Comparison of ENCODE assay signal across 10 cellular contexts in the genomic region with DNA sequence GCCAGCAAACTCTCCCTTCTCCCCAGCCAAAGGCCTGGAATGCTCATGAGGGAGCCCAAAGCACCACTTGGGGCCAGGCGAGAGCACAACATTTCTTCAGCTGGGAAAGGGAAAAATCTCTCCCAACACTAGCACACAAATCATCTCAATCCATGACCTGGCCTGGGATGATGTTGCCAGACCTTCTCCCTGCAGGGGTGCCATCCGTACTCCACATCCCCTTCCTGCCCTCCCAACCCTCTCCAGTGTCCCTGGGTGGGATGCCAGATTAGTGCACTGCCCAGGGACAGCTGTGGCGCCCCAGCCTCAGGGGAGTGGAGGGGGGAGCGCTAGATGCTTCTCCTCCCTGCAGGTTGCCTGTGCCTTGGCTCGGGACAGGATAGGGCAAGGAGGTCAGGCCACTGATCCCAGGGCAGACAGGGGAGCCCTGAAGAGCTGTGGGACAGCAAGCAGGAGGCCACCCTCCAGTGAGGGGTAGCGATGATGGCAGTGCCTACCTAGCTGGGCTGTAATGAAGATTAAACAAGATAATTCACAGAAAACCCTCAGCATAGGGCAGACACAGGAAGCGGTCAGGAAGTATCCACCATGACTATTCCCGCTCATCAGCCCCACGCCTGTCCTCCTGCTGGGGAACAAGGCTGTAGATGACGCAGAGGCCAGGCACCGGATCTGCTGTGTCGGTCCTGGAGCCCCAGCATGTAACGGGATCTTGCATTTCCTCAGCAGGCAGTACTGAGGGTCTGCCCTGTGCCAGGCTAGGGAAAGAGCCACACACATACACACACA. TPM values are rescaled to one million over a fixed set of nuclear protein-coding genes. Genes with fewer than 3 reads are reported as not detected.
A peak's percentile ranks its signal among the peaks of the same experiment; 100 is the strongest.
DNase-seq lines count a peak whose midpoint lies in the region; ATAC-seq, FAIRE-seq and TF ChIP-seq lines count a peak whose summit lies in the region.
"Had no signal": no experiment of that assay in that cellular context is flagged by ENCODE, and none has a peak within 500 bp of the region (broad histone marks: within the 10 kb centered on the region; RNA-seq: fewer than 3 reads in every experiment).

No MANE protein-coding gene starts in this region.

- H3K27me3 ChIP-seq in SJSA1 (replicated peaks) (no peaks in the 10 kb centered on the region), ovary (no peaks in the 10 kb centered on the region)

- TF ChIP-seq EP300 in ovary (IDR thresholded peaks at IDR 0.05), result no peak

- H3K9me3 ChIP-seq in SJSA1 (replicated peaks), result no peaks in the 10 kb centered on the region
- H3K9me3 ChIP-seq in ovary, result no peaks in the 10 kb centered on the region

- intact Hi-C loops in ovary (cut with DNase I), result no loop called here

- TF ChIP-seq CTCF in foreskin fibroblast (IDR thresholded peaks at IDR 0.05; ENCODE audit: low read depth, low read length), result peak; percentile 20
- TF ChIP-seq CTCF in ovary (IDR thresholded peaks at IDR 0.05), result peak in 2 of 3 donors; percentile 9 to 11

- 77 to 78% (median 78%) methylated on average over 13 of the region's 13 CpGs for WGBS in ovary, 3 donors

- TF ChIP-seq POLR2A in ovary (IDR thresholded peaks at IDR 0.05) (no peak), erythroblast (IDR thresholded peaks at IDR 0.05; ENCODE audit: low read length) (no peak)

- H3K4me1 ChIP-seq in SJSA1 (replicated peaks), result peaks cover 11% of the 10 kb centered on the region
- no peaks in the 10 kb centered on the region for H3K4me1 ChIP-seq in ovary (ENCODE audit: insufficient read depth)

- H3K27ac ChIP-seq in SJSA1, result peak overlapping the region; percentile 12; the same call in 1 of the 2 replicates
- no peak overlapping the region for H3K27ac ChIP-seq in ovary
- H3K27ac ChIP-seq: 22Rv1 had no signal

- no peak for ATAC-seq in HG02759 (IDR thresholded peaks at IDR 0.05; ENCODE audit: unreplicated experiment)

- H3K4me3 ChIP-seq in SJSA1 (no peak overlapping the region), foreskin fibroblast (ENCODE audit: low read depth in 1 of 2, low read length in 2 of 2) (no peak overlapping the region), ovary (no peak overlapping the region)

- no peak for FAIRE-seq in HTR-8/SVneo (lab: Jason Lieb, UNC)

- no peaks in the 10 kb centered on the region for H3K36me3 ChIP-seq in SJSA1
- H3K36me3 ChIP-seq in ovary, result no peaks in the 10 kb centered on the region

- peak; percentile 53 for DNase-seq in DMS 273 (lab: John Stamatoyannopoulos, UW; ENCODE audit: unreplicated experiment)
- no peak for DNase-seq in DMS 273 treated with DMSO at 0.1 percent for 48 hours (lab: John Stamatoyannopoulos, UW)
- DNase-seq in SJSA1 (ENCODE audit: low read depth in 1 of 2, low spot score in 2 of 2), result peak; percentile 49 to 63
- DNase-seq in foreskin fibroblast, result peak in 1 of 2 donors; percentile 40
- peak in 3 of 5 donors; percentile 31 to 50 (median 41) for DNase-seq in ovary
- no peak for DNase-seq in erythroblast (lab: John Stamatoyannopoulos, UW)
- DNase-seq in HTR-8/SVneo (ENCODE audit: insufficient read length, low spot score), result no peak
- DNase-seq: Kasumi-1 had no signal

RNA-seq across cellular contexts. Expression of a gene that starts 31.1 kb away (rescaled TPM):
- total RNA-seq in SJSA1 (2014; rRNA removed; shearing (Covaris generic)), result 19.5 and 21.4 TPM in 2 replicates
- 10 to 100 TPM; 11.0 to 26.8 (median 21.8) TPM for total RNA-seq in ovary
- 10 to 100 TPM in 1 of 2 donors, 1 to 10 TPM in 1; 9.9 to 20.8 TPM for polyA plus RNA-seq in ovary

Comparison
In these comparisons a context has a peak if more than half of its experiments do, and no peak if none do; other contexts are left out.
1. DNase-seq: peak in DMS 273 (single experiment), SJSA1 (2 of 2) and ovary (3 of 5); none in DMS 273 treated with DMSO at 0.1 percent for 48 hours (single experiment), erythroblast (0 of 2) and HTR-8/SVneo (single experiment).